Comparison of ENCODE assay signal across 1 cellular context in genomic region chr6:43736211-43736786, GRCh38.
TF ChIP-seq lines count a peak whose summit lies in the region.

No MANE protein-coding gene starts in this region.

TF ChIP-seq in HepG2, 621 proteins besides CTCF, POLR2A, EP300 and RAD21 (continued from another document and continues in another):
- TF ChIP-seq, protein P1, sequence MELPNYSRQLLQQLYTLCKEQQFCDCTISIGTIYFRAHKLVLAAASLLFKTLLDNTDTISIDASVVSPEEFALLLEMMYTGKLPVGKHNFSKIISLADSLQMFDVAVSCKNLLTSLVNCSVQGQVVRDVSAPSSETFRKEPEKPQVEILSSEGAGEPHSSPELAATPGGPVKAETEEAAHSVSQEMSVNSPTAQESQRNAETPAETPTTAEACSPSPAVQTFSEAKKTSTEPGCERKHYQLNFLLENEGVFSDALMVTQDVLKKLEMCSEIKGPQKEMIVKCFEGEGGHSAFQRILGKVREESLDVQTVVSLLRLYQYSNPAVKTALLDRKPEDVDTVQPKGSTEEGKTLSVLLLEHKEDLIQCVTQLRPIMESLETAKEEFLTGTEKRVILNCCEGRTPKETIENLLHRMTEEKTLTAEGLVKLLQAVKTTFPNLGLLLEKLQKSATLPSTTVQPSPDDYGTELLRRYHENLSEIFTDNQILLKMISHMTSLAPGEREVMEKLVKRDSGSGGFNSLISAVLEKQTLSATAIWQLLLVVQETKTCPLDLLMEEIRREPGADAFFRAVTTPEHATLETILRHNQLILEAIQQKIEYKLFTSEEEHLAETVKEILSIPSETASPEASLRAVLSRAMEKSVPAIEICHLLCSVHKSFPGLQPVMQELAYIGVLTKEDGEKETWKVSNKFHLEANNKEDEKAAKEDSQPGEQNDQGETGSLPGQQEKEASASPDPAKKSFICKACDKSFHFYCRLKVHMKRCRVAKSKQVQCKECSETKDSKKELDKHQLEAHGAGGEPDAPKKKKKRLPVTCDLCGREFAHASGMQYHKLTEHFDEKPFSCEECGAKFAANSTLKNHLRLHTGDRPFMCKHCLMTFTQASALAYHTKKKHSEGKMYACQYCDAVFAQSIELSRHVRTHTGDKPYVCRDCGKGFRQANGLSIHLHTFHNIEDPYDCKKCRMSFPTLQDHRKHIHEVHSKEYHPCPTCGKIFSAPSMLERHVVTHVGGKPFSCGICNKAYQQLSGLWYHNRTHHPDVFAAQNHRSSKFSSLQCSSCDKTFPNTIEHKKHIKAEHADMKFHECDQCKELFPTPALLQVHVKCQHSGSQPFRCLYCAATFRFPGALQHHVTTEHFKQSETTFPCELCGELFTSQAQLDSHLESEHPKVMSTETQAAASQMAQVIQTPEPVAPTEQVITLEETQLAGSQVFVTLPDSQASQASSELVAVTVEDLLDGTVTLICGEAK (IDR thresholded peaks at IDR 0.05), result no peak
- TF ChIP-seq, protein P1 (CRISPR knock-in tag; IDR thresholded peaks at IDR 0.05), result no peak; the same call in 1 of the 2 replicates
- TF ChIP-seq ELF3 (CRISPR knock-in tag; IDR thresholded peaks at IDR 0.05) (peak; percentile 54; the same call in 1 of the 2 replicates), ZNF792 (CRISPR knock-in tag; IDR thresholded peaks at IDR 0.05) (peak; percentile 73; the same call in 1 of the 2 replicates), ZNF331 (CRISPR knock-in tag; IDR thresholded peaks at IDR 0.05) (peak; percentile 79; the same call in 1 of the 2 replicates), ZNF18 (CRISPR knock-in tag; IDR thresholded peaks at IDR 0.05; ENCODE audit: insufficient replicate concordance) (no peak), ZNF597 (CRISPR knock-in tag; IDR thresholded peaks at IDR 0.05) (no peak), MLLT10 (CRISPR knock-in tag; IDR thresholded peaks at IDR 0.05) (no peak), ZNF281 (CRISPR knock-in tag; IDR thresholded peaks at IDR 0.05; ENCODE audit: borderline replicate concordance) (peak; percentile 32; the same call in 1 of the 2 replicates), ZBTB21 (CRISPR knock-in tag; IDR thresholded peaks at IDR 0.05) (no peak), ZNF407 (CRISPR knock-in tag; IDR thresholded peaks at IDR 0.05; ENCODE audit: not compliant biosample characterization) (no peak), CBX1 (IDR thresholded peaks at IDR 0.05; ENCODE audit: low read depth) (no peak)
- TF ChIP-seq, protein P2, sequence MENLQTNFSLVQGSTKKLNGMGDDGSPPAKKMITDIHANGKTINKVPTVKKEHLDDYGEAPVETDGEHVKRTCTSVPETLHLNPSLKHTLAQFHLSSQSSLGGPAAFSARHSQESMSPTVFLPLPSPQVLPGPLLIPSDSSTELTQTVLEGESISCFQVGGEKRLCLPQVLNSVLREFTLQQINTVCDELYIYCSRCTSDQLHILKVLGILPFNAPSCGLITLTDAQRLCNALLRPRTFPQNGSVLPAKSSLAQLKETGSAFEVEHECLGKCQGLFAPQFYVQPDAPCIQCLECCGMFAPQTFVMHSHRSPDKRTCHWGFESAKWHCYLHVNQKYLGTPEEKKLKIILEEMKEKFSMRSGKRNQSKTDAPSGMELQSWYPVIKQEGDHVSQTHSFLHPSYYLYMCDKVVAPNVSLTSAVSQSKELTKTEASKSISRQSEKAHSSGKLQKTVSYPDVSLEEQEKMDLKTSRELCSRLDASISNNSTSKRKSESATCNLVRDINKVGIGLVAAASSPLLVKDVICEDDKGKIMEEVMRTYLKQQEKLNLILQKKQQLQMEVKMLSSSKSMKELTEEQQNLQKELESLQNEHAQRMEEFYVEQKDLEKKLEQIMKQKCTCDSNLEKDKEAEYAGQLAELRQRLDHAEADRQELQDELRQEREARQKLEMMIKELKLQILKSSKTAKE (CRISPR knock-in tag; IDR thresholded peaks at IDR 0.05; ENCODE audit: borderline replicate concordance), result peak; percentile 41; the same call in 1 of the 2 replicates
- TF ChIP-seq, protein P3, sequence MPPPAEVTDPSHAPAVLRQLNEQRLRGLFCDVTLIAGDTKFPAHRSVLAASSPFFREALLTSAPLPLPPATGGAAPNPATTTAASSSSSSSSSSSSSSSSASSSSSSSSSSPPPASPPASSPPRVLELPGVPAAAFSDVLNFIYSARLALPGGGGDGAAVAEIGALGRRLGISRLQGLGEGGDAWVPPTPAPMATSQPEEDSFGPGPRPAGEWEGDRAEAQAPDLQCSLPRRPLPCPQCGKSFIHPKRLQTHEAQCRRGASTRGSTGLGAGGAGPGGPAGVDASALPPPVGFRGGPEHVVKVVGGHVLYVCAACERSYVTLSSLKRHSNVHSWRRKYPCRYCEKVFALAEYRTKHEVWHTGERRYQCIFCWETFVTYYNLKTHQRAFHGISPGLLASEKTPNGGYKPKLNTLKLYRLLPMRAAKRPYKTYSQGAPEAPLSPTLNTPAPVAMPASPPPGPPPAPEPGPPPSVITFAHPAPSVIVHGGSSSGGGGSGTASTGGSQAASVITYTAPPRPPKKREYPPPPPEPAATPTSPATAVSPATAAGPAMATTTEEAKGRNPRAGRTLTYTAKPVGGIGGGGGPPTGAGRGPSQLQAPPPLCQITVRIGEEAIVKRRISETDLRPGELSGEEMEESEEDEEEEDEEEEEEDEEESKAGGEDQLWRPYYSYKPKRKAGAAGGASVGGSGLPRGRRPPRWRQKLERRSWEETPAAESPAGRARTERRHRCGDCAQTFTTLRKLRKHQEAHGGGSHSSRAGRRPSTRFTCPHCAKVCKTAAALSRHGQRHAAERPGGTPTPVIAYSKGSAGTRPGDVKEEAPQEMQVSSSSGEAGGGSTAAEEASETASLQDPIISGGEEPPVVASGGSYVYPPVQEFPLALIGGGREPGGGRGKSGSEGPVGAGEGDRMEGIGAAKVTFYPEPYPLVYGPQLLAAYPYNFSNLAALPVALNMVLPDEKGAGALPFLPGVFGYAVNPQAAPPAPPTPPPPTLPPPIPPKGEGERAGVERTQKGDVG (CRISPR knock-in tag; IDR thresholded peaks at IDR 0.05; ENCODE audit: borderline replicate concordance), result 0 out of 2 replicates have a peak, but pooled peaks have one; percentile 52
